ENCODE assay signal across 18 cellular contexts in the genomic region with DNA sequence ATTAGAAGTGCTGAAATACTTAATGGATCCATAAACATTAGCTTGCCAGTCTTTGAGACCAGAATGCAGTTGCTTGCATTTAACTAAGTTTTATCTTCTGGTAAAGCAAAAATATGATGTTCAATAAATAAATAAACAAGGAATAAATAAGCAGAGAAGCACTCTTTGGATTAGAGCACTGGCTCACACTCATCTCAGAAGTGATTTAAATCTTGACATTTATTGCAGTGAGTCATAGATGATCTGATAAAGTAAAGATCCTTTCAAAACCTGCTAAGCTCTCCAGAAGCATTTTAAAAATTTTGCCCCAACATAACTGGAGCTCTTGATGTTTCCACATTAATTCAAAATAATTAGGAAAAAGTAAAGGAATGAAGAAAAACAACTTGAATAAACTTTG.
A peak's percentile ranks its signal among the peaks of the same experiment; 100 is the strongest.
DNase-seq lines count a peak whose midpoint lies in the region; ATAC-seq and TF ChIP-seq lines count a peak whose summit lies in the region.
"Had no signal": no experiment of that assay in that cellular context is flagged by ENCODE, and none has a peak within 500 bp of the region (broad histone marks: within the 10 kb centered on the region; RNA-seq: fewer than 3 reads in every experiment).

No MANE protein-coding gene starts in this region.

- peaks cover 9% of the 10 kb centered on the region for H3K9me3 Mint-ChIP-seq in mesothelial cell of epicardium
- H3K9me3 Mint-ChIP-seq: T-helper 1 cell treated with Interleukin-12 subunit alpha and Interleukin-12 subunit beta and Interleukin-4 antibody, amounts not matched to agents 30 μg/mL and 1 μg/mL, for 36 hours had no signal

- H2BK5ac ChIP-seq in IMR-90 (ENCODE audit: low read depth, low read length, poor library complexity, severe bottlenecking), result no peak overlapping the region

- TF ChIP-seq CTCF in IMR-90 (conservative IDR thresholded peaks at IDR 0.05; ENCODE audit: low read depth, low read length) (no peak), choroid plexus epithelial cell (conservative IDR thresholded peaks at IDR 0.05; ENCODE audit: low read depth, low read length) (no peak), mesothelial cell of epicardium (IDR thresholded peaks at IDR 0.05; ENCODE audit: unreplicated experiment) (no peak), GM13977 (IDR thresholded peaks at IDR 0.05; ENCODE audit: extremely low read depth, insufficient read depth, missing control alignments) (no peak), gastroesophageal sphincter (IDR thresholded peaks at IDR 0.05) (no peak)

- H4K20me1 ChIP-seq in IMR-90 (ENCODE audit: insufficient read depth, low read length), result no peaks in the 10 kb centered on the region

- ATAC-seq in IMR-90 (ENCODE audit: low read depth) (peak; percentile 61), gastroesophageal sphincter (no peak)
- ATAC-seq: activated CD4-positive, CD25-positive, alpha-beta regulatory T cell treated with anti-CD3 and anti-CD28 coated beads, Interleukin-2, amount 50 U/mL, for 24 hours; pancreas had no signal

- H3K27me3 ChIP-seq in IMR-90 (ENCODE audit: control insufficient read depth, insufficient read depth, low read length), result no peaks in the 10 kb centered on the region
- no peaks in the 10 kb centered on the region for H3K27me3 ChIP-seq in gastroesophageal sphincter
- H3K27me3 ChIP-seq: BLaER1 treated with 17β-estradiol and CSF1 and Interleukin-3, amounts not matched to agents 10 nM and 100 nM; pancreas had no signal

- no peak for TF ChIP-seq RAD21 in IMR-90 (IDR thresholded peaks at IDR 0.05; ENCODE audit: low read length)

- no peak overlapping the region for H3K4me2 ChIP-seq in IMR-90 (ENCODE audit: low read depth, low read length)
- H3K4me2 ChIP-seq: BLaER1 treated with 17β-estradiol and CSF1 and Interleukin-3, amounts not matched to agents 10 nM and 100 nM had no signal

- no peak overlapping the region for H4K5ac ChIP-seq in IMR-90 (ENCODE audit: low read depth, low read length)

- no peak for TF ChIP-seq EP300 in gastroesophageal sphincter (IDR thresholded peaks at IDR 0.05)

- no TSS peak for BruUV-seq in IMR-90 (replicated peaks; lab: Mats Ljungman, UMichigan)

- H3K27ac ChIP-seq in IMR-90 (ENCODE audit: insufficient read depth, low read length) (no peak overlapping the region), gastroesophageal sphincter (no peak overlapping the region)
- H3K27ac ChIP-seq: BLaER1 treated with 17β-estradiol and CSF1 and Interleukin-3, amounts not matched to agents 10 nM and 100 nM; pancreas had no signal

- H3K9ac ChIP-seq in IMR-90 (ENCODE audit: low read depth, low read length), result no peak overlapping the region
- H3K9ac ChIP-seq: BLaER1 treated with 17β-estradiol and CSF1 and Interleukin-3, amounts not matched to agents 10 nM and 100 nM had no signal

- H3K4ac ChIP-seq in IMR-90 (ENCODE audit: low read depth, low read length), result no peak overlapping the region

- H3K14ac ChIP-seq in IMR-90 (replicated peaks; ENCODE audit: low read depth, low read length), result no peak overlapping the region

- POLR2A ChIA-PET in IMR-90 (lab: Charles Lee; ENCODE audit: unreplicated experiment), result no interaction called here

- no peak overlapping the region for H2BK120ac ChIP-seq in IMR-90 (ENCODE audit: low read depth, low read length)

- no peak overlapping the region for H3K23ac ChIP-seq in IMR-90 (ENCODE audit: low read depth, low read length)

- H4K91ac ChIP-seq in IMR-90 (ENCODE audit: insufficient read depth, low read depth, low read length), result no peak overlapping the region

- no peak overlapping the region for H3K56ac ChIP-seq in IMR-90 (ENCODE audit: extremely low read depth, insufficient read depth, low read length)

- H3K4me3 ChIP-seq in IMR-90 (ENCODE audit: insufficient read depth, low read depth, low read length) (no peak overlapping the region), choroid plexus epithelial cell (ENCODE audit: low read depth, low read length) (no peak overlapping the region), gastroesophageal sphincter (no peak overlapping the region)
- H3K4me3 ChIP-seq: BLaER1 treated with 17β-estradiol and CSF1 and Interleukin-3, amounts not matched to agents 10 nM and 100 nM; pancreas had no signal

- H2AFZ ChIP-seq in IMR-90 (replicated peaks; ENCODE audit: low read length, poor library complexity), result no peak overlapping the region

- no peaks in the 10 kb centered on the region for H3K79me1 ChIP-seq in IMR-90 (ENCODE audit: low read depth in 1 of 2, low read length in 2 of 2)

- no peak overlapping the region for H2BK20ac ChIP-seq in IMR-90 (ENCODE audit: low read depth, low read length)

- peak; percentile 74 for DNase-seq in ELR (ENCODE audit: low read depth)
- peak; percentile 37 for DNase-seq in IMR-90
- DNase-seq in choroid plexus epithelial cell (ENCODE audit: low read depth), result peak; percentile 48
- no peak for DNase-seq in mesothelial cell of epicardium (ENCODE audit: low spot score in 2 of 2, unreplicated experiment in 2 of 2)
- no peak for DNase-seq in GM13977 (ENCODE audit: low spot score)
- no peak for DNase-seq in NCI-H2081 treated with DMSO at 0.1 percent for 48 hours (lab: John Stamatoyannopoulos, UW)
- no peak for DNase-seq in Kasumi-1 (lab: John Stamatoyannopoulos, UW)
- DNase-seq: effector CD8-positive, alpha-beta T cell; Karpas-422; NCI-H1694 treated with DMSO at 0.1 percent for 48 hours; NCI-H524; pancreas; RPMI8226; stimulated activated CD4-positive, alpha-beta T cell treated with anti-CD3 and anti-CD28 coated beads, Interleukin-12 subunit alpha, Interleukin-12 subunit beta, amount 100 ng/mL, for 4 hours had no signal

- H3K4me3 Mint-ChIP-seq in mesothelial cell of epicardium, result no peak overlapping the region
- H3K4me3 Mint-ChIP-seq: T-helper 1 cell treated with Interleukin-12 subunit alpha and Interleukin-12 subunit beta and Interleukin-4 antibody, amounts not matched to agents 30 μg/mL and 1 μg/mL, for 36 hours had no signal

- dilution Hi-C loops in IMR-90 (cut with HindIII; ENCODE audit: low sequenced_read_pairs, unreplicated experiment), result no loop called here

- in situ Hi-C loops in IMR-90 (cut with MboI; ENCODE audit: low sequenced_read_pairs), result no loop called here
- in situ Hi-C loops in GM13977 (cut with MboI; ENCODE audit: low pct_unique_long_range_greater_than_20kb, low sequenced_read_pairs, unreplicated experiment), result no loop called here

- no peaks in the 10 kb centered on the region for H3K27me3 Mint-ChIP-seq in mesothelial cell of epicardium (ENCODE audit: low read depth)

- no peak overlapping the region for H4K8ac ChIP-seq in IMR-90 (ENCODE audit: low read depth in 2 of 2, low read length in 2 of 2)

- no peak overlapping the region for H2BK15ac ChIP-seq in IMR-90 (ENCODE audit: low read depth, low read length)

- H3K4me1 Mint-ChIP-seq in mesothelial cell of epicardium, result peaks cover 29% of the 10 kb centered on the region

- peak overlapping the region; percentile 37 for H3K27ac Mint-ChIP-seq in mesothelial cell of epicardium
- H3K27ac Mint-ChIP-seq: T-helper 1 cell treated with Interleukin-12 subunit alpha and Interleukin-12 subunit beta and Interleukin-4 antibody, amounts not matched to agents 30 μg/mL and 1 μg/mL, for 36 hours had no signal

- H3K36me3 ChIP-seq in IMR-90 (ENCODE audit: control insufficient read depth, insufficient read depth, low read length), result no peaks in the 10 kb centered on the region
- H3K36me3 ChIP-seq in gastroesophageal sphincter, result no peaks in the 10 kb centered on the region
- H3K36me3 ChIP-seq: pancreas had no signal

- H3K4me1 ChIP-seq in IMR-90 (ENCODE audit: control insufficient read depth, insufficient read depth, low read length) (peaks cover 7% of the 10 kb centered on the region), gastroesophageal sphincter (no peaks in the 10 kb centered on the region)
- H3K4me1 ChIP-seq: BLaER1 treated with 17β-estradiol and CSF1 and Interleukin-3, amounts not matched to agents 10 nM and 100 nM; pancreas had no signal

- intact Hi-C loops in IMR-90 (cut with micrococcal nuclease), result no loop called here

- H3K18ac ChIP-seq in IMR-90 (ENCODE audit: low read depth, low read length), result no peak overlapping the region

- no peaks in the 10 kb centered on the region for H3K9me1 ChIP-seq in IMR-90 (ENCODE audit: insufficient read depth, low read length)

- CTCF ChIA-PET in IMR-90 (lab: Yijun Ruan, JAX), result no interaction called here

- H3K9me3 ChIP-seq in IMR-90 (ENCODE audit: control insufficient read depth, insufficient read depth, low read length) (0 out of 2 replicates have a peak, but pooled peaks cover 2% of the 10 kb centered on the region), gastroesophageal sphincter (no peaks in the 10 kb centered on the region)
- H3K9me3 ChIP-seq: pancreas had no signal

- peaks cover 5% of the 10 kb centered on the region for H3K36me3 Mint-ChIP-seq in mesothelial cell of epicardium

- TF ChIP-seq POLR2A in IMR-90 (IDR thresholded peaks at IDR 0.05; ENCODE audit: low read depth, low read length) (no peak), gastroesophageal sphincter (IDR thresholded peaks at IDR 0.05) (no peak)

- H2AK9ac ChIP-seq in IMR-90 (replicated peaks; ENCODE audit: low read depth, low read length, poor library complexity), result no peak overlapping the region

- no peak overlapping the region for H2AK5ac ChIP-seq in IMR-90 (ENCODE audit: low read depth, low read length)

TF ChIP-seq in IMR-90, 13 proteins besides CTCF, POLR2A, EP300 and RAD21:
- TF ChIP-seq MXI1 (IDR thresholded peaks at IDR 0.05; ENCODE audit: borderline replicate concordance, low read depth, low read length), result no peak
- TF ChIP-seq CHD1 (IDR thresholded peaks at IDR 0.05; ENCODE audit: low read depth, low read length), result no peak
- TF ChIP-seq RCOR1 (IDR thresholded peaks at IDR 0.05; ENCODE audit: insufficient replicate concordance, low read length), result no peak
- no peak for TF ChIP-seq RFX5 (IDR thresholded peaks at IDR 0.05; ENCODE audit: low read depth, low read length)
- no peak for TF ChIP-seq BHLHE40 (IDR thresholded peaks at IDR 0.05; ENCODE audit: low read depth, low read length)
- TF ChIP-seq FOS (IDR thresholded peaks at IDR 0.05; ENCODE audit: low read depth, low read length), result 0 out of 2 replicates have a peak, but pooled peaks have one; percentile 7
- no peak for TF ChIP-seq NFE2L2 (IDR thresholded peaks at IDR 0.05; ENCODE audit: low read depth, low read length)
- TF ChIP-seq MAZ (IDR thresholded peaks at IDR 0.05; ENCODE audit: borderline replicate concordance, low read depth, low read length), result no peak

Comparison
In these comparisons a context has a peak if more than half of its experiments do, and no peak if none do; other contexts are left out.
1. DNase-seq: peak in ELR (single experiment), IMR-90 (single experiment) and choroid plexus epithelial cell (single experiment); none in mesothelial cell of epicardium (0 of 2), GM13977 (single experiment), NCI-H2081 treated with DMSO at 0.1 percent for 48 hours (single experiment) and Kasumi-1 (0 of 2).